1 cellular context compared by ENCODE assay signal in the genomic region with DNA sequence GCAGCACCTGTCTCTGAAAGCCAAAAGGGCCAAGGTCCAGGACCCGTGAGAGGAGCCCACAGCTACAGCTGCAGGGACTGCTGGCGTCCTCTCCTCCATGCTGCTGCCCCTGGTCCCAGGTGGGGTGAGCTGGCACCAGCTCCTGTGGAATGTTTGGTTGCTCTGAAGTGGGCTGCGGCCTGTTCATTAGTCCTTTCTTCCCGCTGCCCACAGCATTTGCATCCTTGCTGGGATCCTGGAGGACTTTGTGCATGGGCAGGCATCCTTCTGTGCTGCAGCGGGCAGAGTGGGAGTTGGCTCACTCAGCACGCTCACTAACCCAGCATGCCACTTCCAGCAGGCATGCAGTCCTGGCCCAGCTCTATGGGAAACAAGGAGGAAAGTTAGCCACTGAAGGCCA.
TF ChIP-seq lines count a peak whose summit lies in the region.

No MANE protein-coding gene starts in this region.

TF ChIP-seq in IMR-90, 13 proteins besides CTCF, POLR2A, EP300 and RAD21 (continued from another document):
- TF ChIP-seq MAZ (IDR thresholded peaks at IDR 0.05; ENCODE audit: borderline replicate concordance, low read depth, low read length) (no peak), RFX5 (IDR thresholded peaks at IDR 0.05; ENCODE audit: low read depth, low read length) (no peak), FOS (IDR thresholded peaks at IDR 0.05; ENCODE audit: low read depth, low read length) (no peak), CEBPB (IDR thresholded peaks at IDR 0.05; ENCODE audit: low read depth, low read length) (no peak)
- TF ChIP-seq, protein P1, sequence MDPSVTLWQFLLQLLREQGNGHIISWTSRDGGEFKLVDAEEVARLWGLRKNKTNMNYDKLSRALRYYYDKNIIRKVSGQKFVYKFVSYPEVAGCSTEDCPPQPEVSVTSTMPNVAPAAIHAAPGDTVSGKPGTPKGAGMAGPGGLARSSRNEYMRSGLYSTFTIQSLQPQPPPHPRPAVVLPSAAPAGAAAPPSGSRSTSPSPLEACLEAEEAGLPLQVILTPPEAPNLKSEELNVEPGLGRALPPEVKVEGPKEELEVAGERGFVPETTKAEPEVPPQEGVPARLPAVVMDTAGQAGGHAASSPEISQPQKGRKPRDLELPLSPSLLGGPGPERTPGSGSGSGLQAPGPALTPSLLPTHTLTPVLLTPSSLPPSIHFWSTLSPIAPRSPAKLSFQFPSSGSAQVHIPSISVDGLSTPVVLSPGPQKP (IDR thresholded peaks at IDR 0.05; ENCODE audit: borderline replicate concordance, low read depth, low read length): no peak
